1 cellular context compared by ENCODE assay signal in genomic region chr1:8170059-8170835, GRCh38.
TF ChIP-seq lines count a peak whose summit lies in the region.

No MANE protein-coding gene starts in this region.

TF ChIP-seq in HepG2, 621 proteins besides CTCF, POLR2A, EP300 and RAD21 (continued from another document and continues in another):
- TF ChIP-seq, protein P1, sequence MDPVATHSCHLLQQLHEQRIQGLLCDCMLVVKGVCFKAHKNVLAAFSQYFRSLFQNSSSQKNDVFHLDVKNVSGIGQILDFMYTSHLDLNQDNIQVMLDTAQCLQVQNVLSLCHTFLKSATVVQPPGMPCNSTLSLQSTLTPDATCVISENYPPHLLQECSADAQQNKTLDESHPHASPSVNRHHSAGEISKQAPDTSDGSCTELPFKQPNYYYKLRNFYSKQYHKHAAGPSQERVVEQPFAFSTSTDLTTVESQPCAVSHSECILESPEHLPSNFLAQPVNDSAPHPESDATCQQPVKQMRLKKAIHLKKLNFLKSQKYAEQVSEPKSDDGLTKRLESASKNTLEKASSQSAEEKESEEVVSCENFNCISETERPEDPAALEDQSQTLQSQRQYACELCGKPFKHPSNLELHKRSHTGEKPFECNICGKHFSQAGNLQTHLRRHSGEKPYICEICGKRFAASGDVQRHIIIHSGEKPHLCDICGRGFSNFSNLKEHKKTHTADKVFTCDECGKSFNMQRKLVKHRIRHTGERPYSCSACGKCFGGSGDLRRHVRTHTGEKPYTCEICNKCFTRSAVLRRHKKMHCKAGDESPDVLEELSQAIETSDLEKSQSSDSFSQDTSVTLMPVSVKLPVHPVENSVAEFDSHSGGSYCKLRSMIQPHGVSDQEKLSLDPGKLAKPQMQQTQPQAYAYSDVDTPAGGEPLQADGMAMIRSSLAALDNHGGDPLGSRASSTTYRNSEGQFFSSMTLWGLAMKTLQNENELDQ (CRISPR knock-in tag; IDR thresholded peaks at IDR 0.05; ENCODE audit: borderline replicate concordance): no peak
- no peak for TF ChIP-seq FOXA1 (IDR thresholded peaks at IDR 0.05)
- TF ChIP-seq FOXA1 (CRISPR knock-in tag; IDR thresholded peaks at IDR 0.05): peak; percentile 84
- TF ChIP-seq MEIS1 (CRISPR knock-in tag; IDR thresholded peaks at IDR 0.05; ENCODE audit: borderline replicate concordance): peak; percentile 79
- peak; percentile 28; the same call in 1 of the 2 replicates for TF ChIP-seq AFF4 (CRISPR knock-in tag; IDR thresholded peaks at IDR 0.05)
- no peak for TF ChIP-seq PRPF4 (IDR thresholded peaks at IDR 0.05; ENCODE audit: low read depth, low read length, poor library complexity, severe bottlenecking)
- no peak for TF ChIP-seq SP140L (CRISPR knock-in tag; IDR thresholded peaks at IDR 0.05; ENCODE audit: borderline replicate concordance)
- no peak for TF ChIP-seq MIER2 (CRISPR knock-in tag; IDR thresholded peaks at IDR 0.05)
- TF ChIP-seq ISX (CRISPR knock-in tag; conservative IDR thresholded peaks at IDR 0.05): no peak
- no peak for TF ChIP-seq ZFP36L2 (CRISPR knock-in tag; IDR thresholded peaks at IDR 0.05)
- peak; percentile 77; the same call in 1 of the 2 replicates for TF ChIP-seq NR1H2 (CRISPR knock-in tag; IDR thresholded peaks at IDR 0.05; ENCODE audit: borderline replicate concordance, low read depth)
- TF ChIP-seq ZNF460 (CRISPR knock-in tag; IDR thresholded peaks at IDR 0.05; ENCODE audit: borderline replicate concordance): no peak
- no peak for TF ChIP-seq GPN1 (CRISPR knock-in tag; IDR thresholded peaks at IDR 0.05; ENCODE audit: borderline replicate concordance)
- TF ChIP-seq HNF1B (CRISPR knock-in tag; IDR thresholded peaks at IDR 0.05): peak; percentile 61
- TF ChIP-seq HMGXB4 (CRISPR knock-in tag; IDR thresholded peaks at IDR 0.05; ENCODE audit: borderline replicate concordance in 1 of 2, low read depth in 1 of 2): peak in 1 of 2 experiments; percentile 42; a peak in 2 of 4 replicates
- peak; percentile 84 for TF ChIP-seq ZFY (CRISPR knock-in tag; IDR thresholded peaks at IDR 0.05)
- TF ChIP-seq ZNF232 (CRISPR knock-in tag; IDR thresholded peaks at IDR 0.05; ENCODE audit: borderline replicate concordance): no peak; the same call in 1 of the 2 replicates
- TF ChIP-seq, protein P2, sequence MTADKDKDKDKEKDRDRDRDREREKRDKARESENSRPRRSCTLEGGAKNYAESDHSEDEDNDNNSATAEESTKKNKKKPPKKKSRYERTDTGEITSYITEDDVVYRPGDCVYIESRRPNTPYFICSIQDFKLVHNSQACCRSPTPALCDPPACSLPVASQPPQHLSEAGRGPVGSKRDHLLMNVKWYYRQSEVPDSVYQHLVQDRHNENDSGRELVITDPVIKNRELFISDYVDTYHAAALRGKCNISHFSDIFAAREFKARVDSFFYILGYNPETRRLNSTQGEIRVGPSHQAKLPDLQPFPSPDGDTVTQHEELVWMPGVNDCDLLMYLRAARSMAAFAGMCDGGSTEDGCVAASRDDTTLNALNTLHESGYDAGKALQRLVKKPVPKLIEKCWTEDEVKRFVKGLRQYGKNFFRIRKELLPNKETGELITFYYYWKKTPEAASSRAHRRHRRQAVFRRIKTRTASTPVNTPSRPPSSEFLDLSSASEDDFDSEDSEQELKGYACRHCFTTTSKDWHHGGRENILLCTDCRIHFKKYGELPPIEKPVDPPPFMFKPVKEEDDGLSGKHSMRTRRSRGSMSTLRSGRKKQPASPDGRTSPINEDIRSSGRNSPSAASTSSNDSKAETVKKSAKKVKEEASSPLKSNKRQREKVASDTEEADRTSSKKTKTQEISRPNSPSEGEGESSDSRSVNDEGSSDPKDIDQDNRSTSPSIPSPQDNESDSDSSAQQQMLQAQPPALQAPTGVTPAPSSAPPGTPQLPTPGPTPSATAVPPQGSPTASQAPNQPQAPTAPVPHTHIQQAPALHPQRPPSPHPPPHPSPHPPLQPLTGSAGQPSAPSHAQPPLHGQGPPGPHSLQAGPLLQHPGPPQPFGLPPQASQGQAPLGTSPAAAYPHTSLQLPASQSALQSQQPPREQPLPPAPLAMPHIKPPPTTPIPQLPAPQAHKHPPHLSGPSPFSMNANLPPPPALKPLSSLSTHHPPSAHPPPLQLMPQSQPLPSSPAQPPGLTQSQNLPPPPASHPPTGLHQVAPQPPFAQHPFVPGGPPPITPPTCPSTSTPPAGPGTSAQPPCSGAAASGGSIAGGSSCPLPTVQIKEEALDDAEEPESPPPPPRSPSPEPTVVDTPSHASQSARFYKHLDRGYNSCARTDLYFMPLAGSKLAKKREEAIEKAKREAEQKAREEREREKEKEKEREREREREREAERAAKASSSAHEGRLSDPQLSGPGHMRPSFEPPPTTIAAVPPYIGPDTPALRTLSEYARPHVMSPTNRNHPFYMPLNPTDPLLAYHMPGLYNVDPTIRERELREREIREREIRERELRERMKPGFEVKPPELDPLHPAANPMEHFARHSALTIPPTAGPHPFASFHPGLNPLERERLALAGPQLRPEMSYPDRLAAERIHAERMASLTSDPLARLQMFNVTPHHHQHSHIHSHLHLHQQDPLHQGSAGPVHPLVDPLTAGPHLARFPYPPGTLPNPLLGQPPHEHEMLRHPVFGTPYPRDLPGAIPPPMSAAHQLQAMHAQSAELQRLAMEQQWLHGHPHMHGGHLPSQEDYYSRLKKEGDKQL (CRISPR knock-in tag; IDR thresholded peaks at IDR 0.05; ENCODE audit: low read depth): no peak; the same call in 1 of the 2 replicates
- TF ChIP-seq, protein P3, sequence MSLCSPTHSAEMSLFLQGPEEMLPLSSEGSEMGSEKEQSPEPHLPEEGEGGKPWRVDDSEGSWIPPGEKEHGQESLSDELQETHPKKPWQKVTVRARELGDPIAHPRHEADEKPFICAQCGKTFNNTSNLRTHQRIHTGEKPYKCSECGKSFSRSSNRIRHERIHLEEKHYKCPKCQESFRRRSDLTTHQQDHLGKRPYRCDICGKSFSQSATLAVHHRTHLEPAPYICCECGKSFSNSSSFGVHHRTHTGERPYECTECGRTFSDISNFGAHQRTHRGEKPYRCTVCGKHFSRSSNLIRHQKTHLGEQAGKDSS (CRISPR knock-in tag; IDR thresholded peaks at IDR 0.05; ENCODE audit: borderline replicate concordance, low read depth): no peak
- no peak for TF ChIP-seq ZBTB37 (CRISPR knock-in tag; IDR thresholded peaks at IDR 0.05)
- no peak for TF ChIP-seq ZNF749 (CRISPR knock-in tag; IDR thresholded peaks at IDR 0.05; ENCODE audit: borderline replicate concordance)
- no peak for TF ChIP-seq CENPT (CRISPR knock-in tag; IDR thresholded peaks at IDR 0.05; ENCODE audit: low read depth)
- no peak for TF ChIP-seq ZNF333 (CRISPR knock-in tag; IDR thresholded peaks at IDR 0.05; ENCODE audit: borderline replicate concordance)
- no peak for TF ChIP-seq MATR3 (CRISPR knock-in tag; IDR thresholded peaks at IDR 0.05)
- TF ChIP-seq HNF4A (CRISPR knock-in tag; IDR thresholded peaks at IDR 0.05): peak; percentile 75
- no peak for TF ChIP-seq PCBP1 (IDR thresholded peaks at IDR 0.05; ENCODE audit: borderline replicate concordance, low read depth, low read length)
- TF ChIP-seq MAFK (conservative IDR thresholded peaks at IDR 0.05 in 1 of 2, IDR thresholded peaks at IDR 0.05 in 1 of 2; ENCODE audit: low read length in 2 of 2): no peak
- TF ChIP-seq HOXA3 (CRISPR knock-in tag; IDR thresholded peaks at IDR 0.05): peak; percentile 77
- TF ChIP-seq, protein P4, sequence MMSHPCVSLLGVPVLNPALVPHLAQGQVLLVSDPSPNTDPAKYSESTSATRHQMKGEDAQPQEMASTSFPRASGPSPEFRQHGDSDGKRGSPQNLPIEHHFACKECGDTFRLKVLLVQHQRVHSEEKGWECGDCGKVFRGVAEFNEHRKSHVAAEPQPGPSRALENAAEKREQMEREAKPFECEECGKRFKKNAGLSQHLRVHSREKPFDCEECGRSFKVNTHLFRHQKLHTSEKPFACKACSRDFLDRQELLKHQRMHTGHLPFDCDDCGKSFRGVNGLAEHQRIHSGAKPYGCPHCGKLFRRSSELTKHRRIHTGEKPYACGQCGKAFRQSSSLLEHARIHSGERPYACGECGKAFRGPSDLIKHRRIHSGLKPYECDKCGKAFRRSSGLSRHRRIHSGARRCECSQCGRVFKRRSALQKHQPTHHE (CRISPR knock-in tag; IDR thresholded peaks at IDR 0.05; ENCODE audit: borderline replicate concordance): peak; percentile 58; the same call in 1 of the 2 replicates
- no peak for TF ChIP-seq ATF1 (CRISPR knock-in tag; IDR thresholded peaks at IDR 0.05)
- no peak; the same call in 1 of the 2 replicates for TF ChIP-seq SAFB2 (CRISPR knock-in tag; IDR thresholded peaks at IDR 0.05; ENCODE audit: borderline replicate concordance, low read depth)
- no peak for TF ChIP-seq KLF12 (CRISPR knock-in tag; IDR thresholded peaks at IDR 0.05; ENCODE audit: borderline replicate concordance)
- no peak for TF ChIP-seq ZNF343 (CRISPR knock-in tag; IDR thresholded peaks at IDR 0.05)
- TF ChIP-seq ATF7 (IDR thresholded peaks at IDR 0.05): no peak
- 0 out of 2 replicates have a peak, but pooled peaks have one; percentile 56 for TF ChIP-seq ATF7 (CRISPR knock-in tag; IDR thresholded peaks at IDR 0.05)
- TF ChIP-seq MXI1 (IDR thresholded peaks at IDR 0.05; ENCODE audit: borderline replicate concordance, low read depth, low read length): 0 out of 3 replicates have a peak, but pooled peaks have one; percentile 41
- TF ChIP-seq ZFP36 (IDR thresholded peaks at IDR 0.05; ENCODE audit: borderline replicate concordance, low read depth, low read length, partially characterized antibody): no peak
- TF ChIP-seq FOXC1 (CRISPR knock-in tag; IDR thresholded peaks at IDR 0.05; ENCODE audit: borderline replicate concordance): peak; percentile 79; the same call in 1 of the 2 replicates
- TF ChIP-seq, protein P5, sequence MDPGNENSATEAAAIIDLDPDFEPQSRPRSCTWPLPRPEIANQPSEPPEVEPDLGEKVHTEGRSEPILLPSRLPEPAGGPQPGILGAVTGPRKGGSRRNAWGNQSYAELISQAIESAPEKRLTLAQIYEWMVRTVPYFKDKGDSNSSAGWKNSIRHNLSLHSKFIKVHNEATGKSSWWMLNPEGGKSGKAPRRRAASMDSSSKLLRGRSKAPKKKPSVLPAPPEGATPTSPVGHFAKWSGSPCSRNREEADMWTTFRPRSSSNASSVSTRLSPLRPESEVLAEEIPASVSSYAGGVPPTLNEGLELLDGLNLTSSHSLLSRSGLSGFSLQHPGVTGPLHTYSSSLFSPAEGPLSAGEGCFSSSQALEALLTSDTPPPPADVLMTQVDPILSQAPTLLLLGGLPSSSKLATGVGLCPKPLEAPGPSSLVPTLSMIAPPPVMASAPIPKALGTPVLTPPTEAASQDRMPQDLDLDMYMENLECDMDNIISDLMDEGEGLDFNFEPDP (CRISPR knock-in tag; conservative IDR thresholded peaks at IDR 0.05): no peak
- TF ChIP-seq SRSF1 (optimal IDR thresholded peaks at IDR 0.05; ENCODE audit: low read depth, low read length): no peak
- TF ChIP-seq HMG20A (CRISPR knock-in tag; IDR thresholded peaks at IDR 0.05; ENCODE audit: borderline replicate concordance): peak; percentile 7; the same call in 1 of the 2 replicates
- TF ChIP-seq RFX5 (IDR thresholded peaks at IDR 0.05; ENCODE audit: low read depth, low read length): no peak
